8 cellular contexts compared by ENCODE assay signal in genomic region chr17:44203731-44204452, GRCh38. TPM values are rescaled to one million over a fixed set of nuclear protein-coding genes. Genes with fewer than 3 reads are reported as not detected.
DNase-seq lines count a peak whose midpoint lies in the region; ATAC-seq and TF ChIP-seq lines count a peak whose summit lies in the region.

No MANE protein-coding gene starts in this region.

- peak overlapping the region; percentile 13 to 72 (median 59) for H3K27ac Mint-ChIP-seq in brain

- H3K4me1 Mint-ChIP-seq in brain, result peaks cover 27% of the 10 kb centered on the region

- no peaks in the 10 kb centered on the region for H3K9me3 Mint-ChIP-seq in brain

- peaks cover 0 to 8% of the 10 kb centered on the region in 2 donors for H3K4me1 ChIP-seq in lung (ENCODE audit: control insufficient read depth in 2 of 2, insufficient read depth in 2 of 2, low read length in 2 of 2)
- no peaks in the 10 kb centered on the region for H3K4me1 ChIP-seq in ovary (ENCODE audit: insufficient read depth)

- no peak for TF ChIP-seq EP300 in ovary (IDR thresholded peaks at IDR 0.05)

- H3K27ac ChIP-seq in lung (ENCODE audit: low read depth in 1 of 2, low read length in 1 of 2) (peak overlapping the region in 1 of 2 donors; percentile 8), ovary (no peak overlapping the region)

- in situ Hi-C loops in KBM-7 (cut with MboI; ENCODE audit: low pct_unique_long_range_greater_than_20kb, low sequenced_read_pairs), result no loop called here

- DNase-seq in NCI-H2081 (lab: John Stamatoyannopoulos, UW) (peak; percentile 29 to 60), NCI-H2081 treated with DMSO at 0.1 percent for 48 hours (lab: John Stamatoyannopoulos, UW) (no peak), KBM-7 (peak; percentile 94), lung (ENCODE audit: low spot score) (peak; percentile 53), ovary (no peak)

- ATAC-seq in SK-N-SH treated with all-trans-retinoic acid at 6 μM for 48 hours (peak; percentile 4; the same call in 1 of the 3 replicates), lung (ENCODE audit: insufficient read depth, low FRiP score) (no peak), GM21717 (IDR thresholded peaks at IDR 0.05; ENCODE audit: unreplicated experiment) (no peak)

- no peak for TF ChIP-seq POLR2A in ovary (IDR thresholded peaks at IDR 0.05)

- peaks cover 15% of the 10 kb centered on the region for H3K36me3 Mint-ChIP-seq in brain

- intact Hi-C loops in ovary (cut with DNase I), result loop anchor here in 1 of 4 donors (10.0 kb wide), 1 partner anchor 151 kb away; no protein-coding TSS in a partner anchor

- H3K9me3 ChIP-seq in lung (ENCODE audit: control insufficient read depth in 2 of 2, insufficient read depth in 1 of 2, low read length in 1 of 2), result peaks cover 0 to 2% of the 10 kb centered on the region in 2 donors
- no peaks in the 10 kb centered on the region for H3K9me3 ChIP-seq in ovary

- no peak overlapping the region for H3K4me3 ChIP-seq in lung
- no peak overlapping the region for H3K4me3 ChIP-seq in ovary

- peak overlapping the region in 2 of 5 experiments; percentile 2 to 36 for H3K4me3 Mint-ChIP-seq in brain

- TF ChIP-seq CTCF in brain (conservative IDR thresholded peaks at IDR 0.05) (peak; percentile 64 to 74), lung (IDR thresholded peaks at IDR 0.05; ENCODE audit: control extremely low read depth, extremely low read depth) (peak; percentile 32), ovary (IDR thresholded peaks at IDR 0.05) (no peak)

- H3K27me3 Mint-ChIP-seq in brain, result peaks cover 3% of the 10 kb centered on the region

- WGBS in lung, 2 donors, result 43 to 49% methylated on average over 9 of the region's 9 CpGs
- WGBS in ovary, 3 donors, result 53 to 58% (median 57%) methylated on average over 9 of the region's 9 CpGs

- H3K36me3 ChIP-seq in lung (ENCODE audit: control insufficient read depth in 2 of 2, insufficient read depth in 2 of 2, low read length in 2 of 2) (peaks cover 6 to 23% of the 10 kb centered on the region in 2 donors), ovary (no peaks in the 10 kb centered on the region)

- no peaks in the 10 kb centered on the region for H3K27me3 ChIP-seq in lung (ENCODE audit: control insufficient read depth, insufficient read depth)
- no peaks in the 10 kb centered on the region for H3K27me3 ChIP-seq in ovary

TF ChIP-seq in SK-N-SH treated with all-trans-retinoic acid at 6 μM for 48 hours, 23 proteins besides CTCF, POLR2A, EP300 and RAD21:
- no peak for TF ChIP-seq TOX (CRISPR knock-in tag; IDR thresholded peaks at IDR 0.05; ENCODE audit: borderline replicate concordance)
- TF ChIP-seq ZFP3 (CRISPR knock-in tag; IDR thresholded peaks at IDR 0.05), result no peak
- TF ChIP-seq GLIS3 (CRISPR knock-in tag; IDR thresholded peaks at IDR 0.05), result no peak
- no peak for TF ChIP-seq ZNF565 (CRISPR knock-in tag; conservative IDR thresholded peaks at IDR 0.05; ENCODE audit: low read depth)
- TF ChIP-seq PATZ1 (CRISPR knock-in tag; IDR thresholded peaks at IDR 0.05; ENCODE audit: borderline replicate concordance), result no peak
- no peak for TF ChIP-seq TSHZ2 (CRISPR knock-in tag; IDR thresholded peaks at IDR 0.05)
- TF ChIP-seq SNAI2 (CRISPR knock-in tag; IDR thresholded peaks at IDR 0.05), result no peak
- TF ChIP-seq CSRNP3 (CRISPR knock-in tag; IDR thresholded peaks at IDR 0.05), result no peak
- no peak for TF ChIP-seq BACH2 (CRISPR knock-in tag; IDR thresholded peaks at IDR 0.05; ENCODE audit: borderline replicate concordance)

RNA-seq across cellular contexts. Expression of gene ATXN7L3, which starts 4.2 kb away (rescaled TPM):
- polyA plus RNA-seq in brain (ENCODE audit: insufficient read depth, low read depth, low replicate concordance) (77.5 TPM), lung (10 to 100 TPM; 50.4 to 50.7 TPM), ovary (10 to 100 TPM; 33.6 to 45.1 TPM)
- total RNA-seq in lung (10 to 100 TPM; 30.1 to 70.6 TPM), ovary (10 to 100 TPM; 25.3 to 97.4 (median 72.6) TPM)

RNA-seq across cellular contexts. Expression of gene UBTF, which starts 15.6 kb away (rescaled TPM):
- polyA plus RNA-seq in brain (ENCODE audit: insufficient read depth, low read depth, low replicate concordance) (112 TPM), lung (10 to 100 TPM; 31.9 to 33.8 TPM), ovary (10 to 100 TPM; 44.1 to 85.1 TPM)
- total RNA-seq in lung (10 to 100 TPM; 70.7 to 75.5 TPM), ovary (100 to 1,000 TPM in 1 of 7 donors, 10 to 100 TPM in 6; 29.6 to 128 (median 81.5) TPM)

RNA-seq across cellular contexts. Expression of gene TMUB2, which starts 17.1 kb away (rescaled TPM):
- polyA plus RNA-seq in brain (ENCODE audit: insufficient read depth, low read depth, low replicate concordance), result 63.5 TPM
- 10 to 100 TPM; 32.1 to 36.9 TPM for total RNA-seq in lung
- 10 to 100 TPM; 37.5 to 40.2 TPM for polyA plus RNA-seq in lung
- 10 to 100 TPM; 18.7 to 37.0 (median 28.6) TPM for total RNA-seq in ovary
- polyA plus RNA-seq in ovary, result 10 to 100 TPM; 22.5 to 36.8 TPM

RNA-seq across cellular contexts. Expression of gene ASB16, which starts 33.4 kb away (rescaled TPM):
- polyA plus RNA-seq in brain (ENCODE audit: insufficient read depth, low read depth, low replicate concordance) (0.92 TPM), lung (under 1 TPM; 0.10 TPM), ovary (1 to 10 TPM in 1 of 2 donors, under 1 TPM in 1; 0.10 to 1.3 TPM)
- total RNA-seq in lung (under 1 TPM in 1 of 2 donors, not detected in 1; 0.11 TPM), ovary (1 to 10 TPM in 3 of 7 donors, under 1 TPM in 3, not detected in 1; 0.24 to 1.8 (median 0.98) TPM)

Comparison
In these comparisons a context has a peak if more than half of its experiments do, and no peak if none do; other contexts are left out.
1. DNase-seq: peak in NCI-H2081 (2 of 2), KBM-7 (single experiment) and lung (single experiment); none in NCI-H2081 treated with DMSO at 0.1 percent for 48 hours (single experiment) and ovary (0 of 5).
2. CTCF ChIP-seq: peak in brain (2 of 2) and lung (single experiment); none in ovary (0 of 3).